In the genomic region with DNA sequence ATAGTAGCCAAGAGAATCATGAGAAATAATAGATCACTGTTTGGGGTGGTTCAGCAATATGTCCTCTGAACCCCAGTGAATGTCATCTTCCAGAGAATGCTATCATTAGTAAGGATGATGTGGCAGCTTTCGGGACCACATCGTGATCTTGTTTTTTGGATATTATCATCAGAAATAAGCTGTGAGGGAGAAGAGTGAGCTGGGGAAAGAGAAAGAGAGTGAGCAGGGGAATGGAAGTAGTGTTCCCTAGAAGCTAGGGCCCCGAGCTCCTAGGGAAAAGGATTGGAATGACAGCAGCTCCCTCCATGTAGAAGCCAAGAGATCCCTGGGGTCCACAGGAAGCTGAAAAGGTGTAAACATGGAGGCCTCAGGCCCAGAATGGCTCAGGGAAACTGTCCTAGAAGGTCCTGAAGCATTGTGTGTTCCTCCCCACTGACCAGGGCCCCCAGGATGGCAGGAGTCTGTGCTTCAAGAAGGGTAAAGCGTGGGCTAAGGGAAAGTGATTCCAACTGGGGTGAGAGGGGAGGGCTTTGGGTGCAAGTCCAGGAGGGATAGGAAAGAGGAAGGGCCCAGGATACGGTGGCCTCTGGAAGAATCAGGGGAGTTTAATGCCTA, we compare ENCODE assay signal across 17 cellular contexts. TPM values are rescaled to one million over a fixed set of nuclear protein-coding genes. Genes with fewer than 3 reads are reported as not detected.
DNase-seq lines count a peak whose midpoint lies in the region; ATAC-seq lines count a peak whose summit lies in the region.
"Had no signal": no experiment of that assay in that cellular context is flagged by ENCODE, and none has a peak within 500 bp of the region (broad histone marks: within the 10 kb centered on the region; RNA-seq: fewer than 3 reads in every experiment).

No MANE protein-coding gene starts in this region.

- no peaks in the 10 kb centered on the region for H3K9me3 Mint-ChIP-seq in activated CD4-positive, alpha-beta T cell treated with anti-CD3 and anti-CD28 coated beads, Interleukin-2, amount 10 ng/mL, durations not matched to agents 7 days and 5 days
- no peaks in the 10 kb centered on the region for H3K9me3 Mint-ChIP-seq in T-cell
- H3K9me3 Mint-ChIP-seq in stimulated activated memory B cell treated with anti-CD40 and anti-IgM and Interleukin-4, amounts not matched to agents 10 μg/mL and 1 μg/mL and 100 μg/mL, for 72 hours: no peaks in the 10 kb centered on the region
- H3K9me3 Mint-ChIP-seq: activated T-cell treated with anti-CD3 and anti-CD28 coated beads, Interleukin-2, amount 50 U/mL, for 4 hours; naive B cell had no signal

- no peak overlapping the region for H3K4me3 Mint-ChIP-seq in activated CD4-positive, alpha-beta T cell treated with anti-CD3 and anti-CD28 coated beads, Interleukin-2, amount 10 ng/mL, durations not matched to agents 7 days and 5 days
- no peak overlapping the region for H3K4me3 Mint-ChIP-seq in T-cell
- no peak overlapping the region for H3K4me3 Mint-ChIP-seq in stimulated activated memory B cell treated with anti-CD40 and anti-IgM and Interleukin-4, amounts not matched to agents 10 μg/mL and 1 μg/mL and 100 μg/mL, for 72 hours
- H3K4me3 Mint-ChIP-seq: activated T-cell treated with anti-CD3 and anti-CD28 coated beads, Interleukin-2, amount 50 U/mL, for 4 hours had no signal

- ATAC-seq in T-cell (replicated peaks in 1 of 4) (no peak), GM21390 (IDR thresholded peaks at IDR 0.05; ENCODE audit: unreplicated experiment) (no peak), HG03354 (IDR thresholded peaks at IDR 0.05; ENCODE audit: poor library complexity, severe bottlenecking, unreplicated experiment) (no peak)
- no peak for ATAC-seq in stimulated activated memory B cell treated with anti-CD40 and anti-IgM and Interleukin-4, amounts not matched to agents 10 μg/mL and 1 μg/mL and 100 μg/mL, for 72 hours
- ATAC-seq: activated CD4-positive, CD25-positive, alpha-beta regulatory T cell treated with anti-CD3 and anti-CD28 coated beads, Interleukin-2, amount 50 U/mL, for 24 hours; activated T-cell treated with anti-CD3 and anti-CD28 coated beads, Interleukin-2, amount 50 U/mL, for 4 hours had no signal

- CTCF ChIA-PET in activated CD4-positive, alpha-beta T cell treated with anti-CD3 and anti-CD28 coated beads, Interleukin-2, amount 10 ng/mL, durations not matched to agents 7 days and 5 days (lab: Charles Lee): interaction anchor here (1.0 to 10.0 kb wide), 4 partner anchors 9 to 55 kb away, joined by 3 to 49 read pairs (median 4); no protein-coding TSS in a partner anchor
- CTCF ChIA-PET in T-cell (lab: Charles Lee): no interaction called here

- peak overlapping the region; percentile 77 for H3K27ac Mint-ChIP-seq in activated CD4-positive, alpha-beta T cell treated with anti-CD3 and anti-CD28 coated beads, Interleukin-2, amount 10 ng/mL, durations not matched to agents 7 days and 5 days
- peak overlapping the region; percentile 34 to 96 for H3K27ac Mint-ChIP-seq in T-cell
- H3K27ac Mint-ChIP-seq in stimulated activated memory B cell treated with anti-CD40 and anti-IgM and Interleukin-4, amounts not matched to agents 10 μg/mL and 1 μg/mL and 100 μg/mL, for 72 hours: peak overlapping the region; percentile 41

- H3K4me1 Mint-ChIP-seq in activated CD4-positive, alpha-beta T cell treated with anti-CD3 and anti-CD28 coated beads, Interleukin-2, amount 10 ng/mL, durations not matched to agents 7 days and 5 days: peaks cover 83% of the 10 kb centered on the region
- H3K4me1 Mint-ChIP-seq in T-cell: peaks cover 65 to 83% (median 81%) of the 10 kb centered on the region in 3 donors
- H3K4me1 Mint-ChIP-seq in stimulated activated memory B cell treated with anti-CD40 and anti-IgM and Interleukin-4, amounts not matched to agents 10 μg/mL and 1 μg/mL and 100 μg/mL, for 72 hours: peaks cover 68% of the 10 kb centered on the region

- POLR2A ChIA-PET in activated CD4-positive, alpha-beta T cell treated with anti-CD3 and anti-CD28 coated beads, Interleukin-2, amount 10 ng/mL, durations not matched to agents 7 days and 5 days (lab: Charles Lee): no interaction called here
- POLR2A ChIA-PET in T-cell (lab: Charles Lee): interaction anchor here in 1 of 2 donors (0.6 kb wide), 1 partner anchor 10 kb away, joined by 4 read pairs; no protein-coding TSS in a partner anchor

- no peaks in the 10 kb centered on the region for H3K27me3 Mint-ChIP-seq in activated CD4-positive, alpha-beta T cell treated with anti-CD3 and anti-CD28 coated beads, Interleukin-2, amount 10 ng/mL, durations not matched to agents 7 days and 5 days
- no peaks in the 10 kb centered on the region for H3K27me3 Mint-ChIP-seq in T-cell
- no peaks in the 10 kb centered on the region for H3K27me3 Mint-ChIP-seq in stimulated activated memory B cell treated with anti-CD40 and anti-IgM and Interleukin-4, amounts not matched to agents 10 μg/mL and 1 μg/mL and 100 μg/mL, for 72 hours
- H3K27me3 Mint-ChIP-seq: naive B cell had no signal

- DNase-seq in activated CD4-positive, alpha-beta T cell treated with anti-CD3 and anti-CD28 coated beads, Interleukin-2, amount 10 ng/mL, durations not matched to agents 7 days and 5 days: peak; percentile 5
- DNase-seq in activated CD4-positive, alpha-beta T cell treated with anti-CD3 and anti-CD28 coated beads for 1 hour: no peak
- DNase-seq in T-cell (no peak), iPS-NIHi11 (ENCODE audit: low spot score) (peak; percentile 1)
- DNase-seq in stimulated activated naive CD4-positive, alpha-beta T cell treated with Interleukin-2 at 50 U/mL for 16 hours (lab: John Stamatoyannopoulos, UW): no peak
- DNase-seq: amygdala, COR-L47, EL, GM23248, naive B cell, NCI-H2081 treated with DMSO at 0.1 percent for 48 hours, NCI-H526 treated with DMSO at 0.1 percent for 48 hours had no signal

- H3K36me3 Mint-ChIP-seq in activated CD4-positive, alpha-beta T cell treated with anti-CD3 and anti-CD28 coated beads, Interleukin-2, amount 10 ng/mL, durations not matched to agents 7 days and 5 days (ENCODE audit: low read depth): peaks cover 11% of the 10 kb centered on the region
- no peaks in the 10 kb centered on the region for H3K36me3 Mint-ChIP-seq in T-cell
- H3K36me3 Mint-ChIP-seq in stimulated activated memory B cell treated with anti-CD40 and anti-IgM and Interleukin-4, amounts not matched to agents 10 μg/mL and 1 μg/mL and 100 μg/mL, for 72 hours: no peaks in the 10 kb centered on the region
- H3K36me3 Mint-ChIP-seq: naive B cell had no signal

RNA-seq across cellular contexts. Expression of gene KLF13, which starts 56.6 kb away (rescaled TPM):
- total RNA-seq in activated CD4-positive, alpha-beta T cell treated with anti-CD3 and anti-CD28 coated beads, Interleukin-2, amount 10 ng/mL, durations not matched to agents 7 days and 5 days: 100 to 1,000 TPM; 235 to 264 TPM
- total RNA-seq in T-cell: 100 to 1,000 TPM; 218 to 327 (median 288) TPM

Comparison
In these comparisons a context has a peak if more than half of its experiments do, and no peak if none do; other contexts are left out.
1. DNase-seq: peak in activated CD4-positive, alpha-beta T cell treated with anti-CD3 and anti-CD28 coated beads, Interleukin-2, amount 10 ng/mL, durations not matched to agents 7 days and 5 days (single experiment) and iPS-NIHi11 (single experiment); none in activated CD4-positive, alpha-beta T cell treated with anti-CD3 and anti-CD28 coated beads for 1 hour (single experiment), T-cell (0 of 34) and stimulated activated naive CD4-positive, alpha-beta T cell treated with Interleukin-2 at 50 U/mL for 16 hours (single experiment).
2. Peak in every context shown above with its lines, with median percentiles within 50 percentile points of each other: H3K27ac Mint-ChIP-seq.